ENCODE assay signal across 26 cellular contexts in the genomic region with DNA sequence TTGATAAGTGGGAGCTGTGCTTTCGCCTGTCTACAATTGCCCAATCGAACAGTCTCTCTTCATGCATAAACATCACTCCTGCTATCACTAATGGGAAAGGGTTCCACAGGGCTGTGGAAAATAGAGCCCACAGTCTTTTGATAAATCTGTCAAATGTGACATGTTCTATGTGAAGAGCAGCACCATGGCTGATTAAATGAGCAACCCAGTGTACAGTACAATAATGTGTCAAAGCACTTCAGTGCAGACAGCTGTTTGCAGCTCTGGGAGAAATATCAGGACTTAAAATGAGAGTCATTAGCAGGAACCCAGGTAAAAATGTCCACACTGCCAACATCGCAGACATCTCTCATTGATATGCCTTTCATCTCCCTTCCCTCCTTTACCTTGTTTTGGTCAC.
"Had no signal": no experiment of that assay in that cellular context is flagged by ENCODE, and none has a peak within 500 bp of the region (broad histone marks: within the 10 kb centered on the region; RNA-seq: fewer than 3 reads in every experiment).

No MANE protein-coding gene starts in this region.

- H3K9ac ChIP-seq: neural progenitor cell, parathyroid adenoma had no signal

- H3K4me2 ChIP-seq: neural progenitor cell had no signal

- H3K27me3 ChIP-seq: neural progenitor cell, ovary, right lobe of liver, sigmoid colon, stomach, thyroid gland, tibial nerve, upper lobe of left lung, vagina had no signal

- H3K36me3 ChIP-seq: neural progenitor cell, ovary, right lobe of liver, sigmoid colon, stomach, thoracic aorta, thyroid gland, tibial nerve, upper lobe of left lung, vagina had no signal

- H3K4me3 ChIP-seq: neural progenitor cell, ovary, psoas muscle, right lobe of liver, sigmoid colon, stomach, thoracic aorta, thyroid gland, tibial nerve, upper lobe of left lung, vagina had no signal

- DNase-seq: naive thymus-derived CD8-positive, alpha-beta T cell; nephron progenitor cell; occipital lobe; ovary; psoas muscle; right cardiac atrium; right lobe of liver; sigmoid colon; small intestine; stimulated activated CD4-positive, alpha-beta T cell treated with anti-CD3 and anti-CD28 coated beads, Interleukin-15, amount 100 ng/mL, for 24 hours; stimulated activated CD4-positive, alpha-beta T cell treated with anti-CD3 and anti-CD28 coated beads, Interleukin-2, amount 100 ng/mL, for 24 hours; stimulated activated CD4-positive, alpha-beta T cell treated with anti-CD3 and anti-CD28 coated beads, Interleukin-2, amount 100 ng/mL, for 48 hours; stimulated activated CD4-positive, alpha-beta T cell treated with anti-CD3 and anti-CD28 coated beads, Interleukin-4, amount 100 ng/mL, for 24 hours; stimulated activated naive B cell treated with anti-CD40 and anti-IgM and Interleukin-4, amounts not matched to agents 10 μg/mL and 1 μg/mL and 100 μg/mL, for 72 hours; stimulated activated naive CD4-positive, alpha-beta T cell treated with Interleukin-2 at 50 U/mL for 16 hours; stomach; thyroid gland; trophoblast cell; upper lobe of left lung had no signal

- H3K79me2 ChIP-seq: parathyroid adenoma had no signal

- H3K27ac ChIP-seq: neural progenitor cell, ovary, parathyroid adenoma, psoas muscle, right lobe of liver, sigmoid colon, stomach, thoracic aorta, thyroid gland, tibial nerve, upper lobe of left lung, vagina had no signal

- H2AFZ ChIP-seq: neural progenitor cell, parathyroid adenoma had no signal

- H3K9me3 ChIP-seq: psoas muscle, right lobe of liver, sigmoid colon, thoracic aorta, thyroid gland, vagina had no signal

- ATAC-seq: naive thymus-derived CD8-positive, alpha-beta T cell; natural killer cell treated with Interleukin-12 subunit alpha and Interleukin-12 subunit beta and Interleukin-15 and Interleukin-18, amount 100 ng/mL, for 72 hours; psoas muscle; right cardiac atrium; right lobe of liver; stimulated activated effector memory CD8-positive, alpha-beta T cell treated with anti-CD3 and anti-CD28 coated beads, Interleukin-12 subunit alpha, Interleukin-12 subunit beta, amount 100 ng/mL, for 72 hours; stimulated activated naive B cell treated with anti-CD40 and anti-IgM and Interleukin-4, amounts not matched to agents 10 μg/mL and 1 μg/mL and 100 μg/mL, for 72 hours had no signal
